8 cellular contexts compared by ENCODE assay signal in the genomic region with DNA sequence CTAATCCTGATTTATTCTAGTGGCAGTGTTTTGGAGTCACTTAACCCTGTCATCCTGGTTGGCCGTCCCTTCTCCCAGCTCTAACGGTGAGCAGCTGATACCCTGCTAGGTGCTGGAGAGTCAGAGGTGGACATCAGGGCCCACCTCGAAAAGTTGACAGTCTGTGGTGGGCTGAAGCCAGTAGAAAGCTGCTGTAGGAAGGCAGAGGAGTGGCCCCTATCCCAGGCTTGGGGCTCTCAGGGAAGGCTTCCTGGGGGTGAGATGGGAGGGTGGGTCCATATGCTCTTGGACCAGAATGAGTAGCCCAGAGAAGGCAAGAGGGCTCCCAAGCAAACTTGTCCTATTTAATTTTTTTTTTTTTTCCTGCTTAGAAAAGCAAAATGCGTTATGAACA. TPM values are rescaled to one million over a fixed set of nuclear protein-coding genes. Genes with fewer than 3 reads are reported as not detected.
DNase-seq lines count a peak whose midpoint lies in the region; ATAC-seq and TF ChIP-seq lines count a peak whose summit lies in the region.

No MANE protein-coding gene starts in this region.

- peak overlapping the region; percentile 100 for H3K4me3 Mint-ChIP-seq in endodermal cell

- peaks cover 4% of the 10 kb centered on the region for H3K4me1 ChIP-seq in endodermal cell (ENCODE audit: control insufficient read depth, insufficient read depth, low read length)

- H3K27ac ChIP-seq in endodermal cell (ENCODE audit: low read depth, low read length) = no peak overlapping the region

- peaks cover 35% of the 10 kb centered on the region for H3K4me1 Mint-ChIP-seq in endodermal cell

- peak; percentile 2 for ATAC-seq in GM19395 (IDR thresholded peaks at IDR 0.05; ENCODE audit: unreplicated experiment)
- no peak for ATAC-seq in HG03159 (IDR thresholded peaks at IDR 0.05; ENCODE audit: unreplicated experiment)
- no peak for ATAC-seq in GM18861 (IDR thresholded peaks at IDR 0.05; ENCODE audit: unreplicated experiment)

- TF ChIP-seq CTCF in endodermal cell (conservative IDR thresholded peaks at IDR 0.05) (no peak), retinal pigment epithelial cell (conservative IDR thresholded peaks at IDR 0.05; ENCODE audit: low read depth, low read length) (no peak)

- no peak overlapping the region for H3K9ac ChIP-seq in endodermal cell (ENCODE audit: extremely low read depth, low read length, poor library complexity, severe bottlenecking)

- 64 to 66% methylated on average over 4 of the region's 4 CpGs for WGBS in endodermal cell (ENCODE audit: insufficient coverage in 1 of 2, insufficient read length in 1 of 2), 2 experiments

- H3K27ac Mint-ChIP-seq in endodermal cell = peak overlapping the region; percentile 99

- H3K27me3 Mint-ChIP-seq in endodermal cell (ENCODE audit: insufficient read depth) = no peaks in the 10 kb centered on the region

- peak overlapping the region; percentile 100 for H3K4me3 ChIP-seq in endodermal cell (ENCODE audit: low read length)
- H3K4me3 ChIP-seq in retinal pigment epithelial cell (ENCODE audit: low read length) = peak overlapping the region; percentile 100

- no peaks in the 10 kb centered on the region for H3K9me3 Mint-ChIP-seq in endodermal cell

- peaks cover 42% of the 10 kb centered on the region for H3K36me3 Mint-ChIP-seq in endodermal cell (ENCODE audit: low read depth)

- H3K36me3 ChIP-seq in endodermal cell (ENCODE audit: control insufficient read depth, insufficient read depth, low read length) = peaks cover 38% of the 10 kb centered on the region

- DNase-seq in OCI-M1 (lab: John Stamatoyannopoulos, UW) (peak; percentile 47), endodermal cell (peak; percentile 57), retinal pigment epithelial cell (ENCODE audit: low read depth) (no peak), DMS79 treated with DMSO at 0.1 percent for 48 hours (lab: John Stamatoyannopoulos, UW) (no peak), NCI-H524 (lab: John Stamatoyannopoulos, UW) (no peak)

- no peaks in the 10 kb centered on the region for H3K9me3 ChIP-seq in endodermal cell (ENCODE audit: control insufficient read depth, low read length)

- H3K27me3 ChIP-seq in endodermal cell (ENCODE audit: control insufficient read depth, insufficient read depth, low read length, poor library complexity, severe bottlenecking) = no peaks in the 10 kb centered on the region

RNA-seq across cellular contexts. Expression of gene RPL5, which starts 0.5 kb away (rescaled TPM):
- total RNA-seq in endodermal cell = 1,000 to 10,000 TPM in 1 of 2 donors, 100 to 1,000 TPM in 1; 963 to 1,201 TPM
- polyA plus RNA-seq in endodermal cell (2013, experiment 1 of 2) = 2,547 TPM
- 2,486 TPM for polyA plus RNA-seq in endodermal cell (2013, experiment 2 of 2)

RNA-seq across cellular contexts. Expression of gene EVI5, which starts 46.5 kb away (rescaled TPM):
- total RNA-seq in endodermal cell = 10 to 100 TPM; 20.8 to 29.0 TPM
- polyA plus RNA-seq in endodermal cell (2013, experiment 1 of 2) = 13.3 TPM
- 14.2 TPM for polyA plus RNA-seq in endodermal cell (2013, experiment 2 of 2)

Comparison
In these comparisons a context has a peak if more than half of its experiments do, and no peak if none do; other contexts are left out.
1. DNase-seq: peak in OCI-M1 (single experiment) and endodermal cell (single experiment); none in retinal pigment epithelial cell (single experiment), DMS79 treated with DMSO at 0.1 percent for 48 hours (single experiment) and NCI-H524 (0 of 2).